20 cellular contexts compared by ENCODE assay signal in the genomic region with DNA sequence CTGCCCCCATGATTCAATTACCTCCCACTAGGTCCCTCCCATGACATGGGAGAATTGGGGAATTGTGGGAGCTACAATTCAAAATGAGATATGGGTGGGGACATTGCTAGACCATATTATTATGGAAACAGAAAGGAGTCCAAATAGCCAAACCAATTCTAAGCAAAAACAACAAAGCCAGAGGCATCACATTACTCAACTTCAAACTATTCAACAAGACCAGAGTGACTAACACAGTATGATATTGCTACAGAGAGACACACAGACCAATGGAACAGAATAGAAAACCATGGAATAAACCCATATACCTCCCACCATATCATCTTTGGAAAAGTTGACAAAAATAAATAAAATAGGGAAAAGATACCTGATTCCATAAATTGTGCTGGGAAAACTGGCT.
"Had no signal": no experiment of that assay in that cellular context is flagged by ENCODE, and none has a peak within 500 bp of the region (broad histone marks: within the 10 kb centered on the region; RNA-seq: fewer than 3 reads in every experiment).

No MANE protein-coding gene starts in this region.

- H3K4me3 ChIP-seq: dorsolateral prefrontal cortex, prostate gland, skin epidermis, vagina had no signal

- FAIRE-seq: astrocyte, frontal cortex, keratinocyte had no signal

- H3K4me1 ChIP-seq: prostate gland, vagina had no signal

- H3K27ac ChIP-seq: dorsolateral prefrontal cortex, epithelial cell of prostate, prostate gland, skin epidermis, vagina had no signal

- H3K27ac Mint-ChIP-seq: activated CD4-positive, alpha-beta T cell treated with anti-CD3 and anti-CD28 coated beads, Interleukin-2, amount 10 ng/mL, durations not matched to agents 24 days and 14 days; activated CD8-positive, alpha-beta T cell treated with anti-CD3 and anti-CD28 coated beads for 36 hours; activated T-cell treated with anti-CD3 and anti-CD28 coated beads, Interleukin-2, amount 50 U/mL, for 24 hours; stimulated activated naive CD8-positive, alpha-beta T cell treated with anti-CD3 and anti-CD28 coated beads, Interleukin-15, amount 100 ng/mL, for 72 hours had no signal

- H3K4me1 Mint-ChIP-seq: activated CD4-positive, alpha-beta T cell treated with anti-CD3 and anti-CD28 coated beads, Interleukin-2, amount 10 ng/mL, durations not matched to agents 24 days and 14 days; neural crest cell; stimulated activated naive CD8-positive, alpha-beta T cell treated with anti-CD3 and anti-CD28 coated beads, Interleukin-15, amount 100 ng/mL, for 72 hours had no signal

- H3K4me3 Mint-ChIP-seq: activated CD4-positive, alpha-beta T cell treated with anti-CD3 and anti-CD28 coated beads, Interleukin-2, amount 10 ng/mL, durations not matched to agents 24 days and 14 days; activated CD8-positive, alpha-beta T cell treated with anti-CD3 and anti-CD28 coated beads for 36 hours; activated T-cell treated with anti-CD3 and anti-CD28 coated beads, Interleukin-2, amount 50 U/mL, for 24 hours; neural crest cell; stimulated activated naive CD8-positive, alpha-beta T cell treated with anti-CD3 and anti-CD28 coated beads, Interleukin-15, amount 100 ng/mL, for 72 hours had no signal

- ATAC-seq: activated CD8-positive, alpha-beta T cell treated with anti-CD3 and anti-CD28 coated beads for 36 hours; left lobe of liver; right cardiac atrium; stimulated activated naive CD8-positive, alpha-beta T cell treated with anti-CD3 and anti-CD28 coated beads, Interleukin-15, amount 100 ng/mL, for 72 hours had no signal

- H3K36me3 ChIP-seq: prostate gland, vagina had no signal

- H3K27me3 ChIP-seq: dorsolateral prefrontal cortex, vagina had no signal

- DNase-seq: activated CD4-positive, alpha-beta T cell treated with anti-CD3 and anti-CD28 coated beads, Interleukin-2, amount 10 ng/mL, durations not matched to agents 24 days and 14 days; activated CD8-positive, alpha-beta T cell treated with anti-CD3 and anti-CD28 coated beads for 36 hours; activated effector memory CD4-positive, alpha-beta T cell treated with Interleukin-2 at 50 U/mL for 16 hours; activated naive CD4-positive, alpha-beta T cell treated with anti-CD3 and anti-CD28 coated beads, Interleukin-2, amount 50 U/mL, for 16 hours; activated T-cell treated with anti-CD3 and anti-CD28 coated beads, Interleukin-2, amount 50 U/mL, for 24 hours; dorsolateral prefrontal cortex; hypothalamus; right cardiac atrium; stimulated activated CD4-positive, alpha-beta T cell treated with anti-CD3 and anti-CD28 coated beads, Interleukin-2, amount 100 ng/mL, for 48 hours; stimulated activated naive CD8-positive, alpha-beta T cell treated with anti-CD3 and anti-CD28 coated beads, Interleukin-15, amount 100 ng/mL, for 72 hours; T1000 had no signal

- H3K9me3 ChIP-seq: prostate gland, vagina had no signal

- H3K27me3 Mint-ChIP-seq: activated CD4-positive, alpha-beta T cell treated with anti-CD3 and anti-CD28 coated beads, Interleukin-2, amount 10 ng/mL, durations not matched to agents 24 days and 14 days; activated CD8-positive, alpha-beta T cell treated with anti-CD3 and anti-CD28 coated beads for 36 hours; activated T-cell treated with anti-CD3 and anti-CD28 coated beads, Interleukin-2, amount 50 U/mL, for 24 hours; stimulated activated naive CD8-positive, alpha-beta T cell treated with anti-CD3 and anti-CD28 coated beads, Interleukin-15, amount 100 ng/mL, for 72 hours had no signal
